In the genomic region with DNA sequence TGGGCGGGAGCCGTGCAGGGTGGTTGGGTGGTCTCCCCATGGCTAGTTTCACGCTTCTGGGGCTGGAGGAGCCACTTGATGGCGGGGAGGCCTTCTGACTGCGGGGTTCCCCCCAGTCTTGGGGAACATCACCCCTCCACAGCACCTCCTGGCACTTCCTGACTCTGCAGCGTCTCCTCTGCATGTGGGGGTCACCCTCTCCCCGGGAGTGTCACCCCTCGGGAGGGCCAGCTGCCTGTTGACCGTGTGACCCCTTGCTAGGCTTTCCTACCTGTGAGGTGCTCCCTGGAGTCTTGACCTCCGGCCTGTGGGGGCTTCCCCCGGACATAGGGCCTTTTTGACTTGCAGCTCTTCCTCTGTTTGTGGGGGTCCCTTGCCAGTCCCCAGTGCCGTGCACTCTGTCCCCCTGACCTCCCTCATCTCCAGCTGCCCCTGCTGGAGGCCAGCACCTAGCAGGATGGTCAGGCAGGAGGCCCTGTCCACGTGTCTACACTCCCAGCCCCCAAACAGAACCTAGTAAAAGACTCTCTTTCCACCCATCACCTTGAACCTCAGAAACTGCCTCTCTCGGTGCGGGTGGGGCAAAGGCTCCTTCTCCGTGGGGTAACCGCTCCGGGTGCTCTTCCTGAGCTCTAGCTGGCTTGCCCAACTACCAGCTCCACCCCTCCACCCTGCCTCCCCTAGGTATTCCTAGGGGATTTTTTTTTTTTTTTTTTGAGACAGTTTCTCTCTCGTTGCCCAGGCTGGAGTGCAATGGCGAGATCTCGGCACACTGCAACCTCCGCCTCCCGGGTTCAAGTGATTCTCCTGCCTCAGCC, we compare ENCODE assay signal across 9 cellular contexts. TPM values are rescaled to one million over a fixed set of nuclear protein-coding genes. Genes with fewer than 3 reads are reported as not detected.
DNase-seq lines count a peak whose midpoint lies in the region; ATAC-seq, FAIRE-seq and TF ChIP-seq lines count a peak whose summit lies in the region.
"Had no signal": no experiment of that assay in that cellular context is flagged by ENCODE, and none has a peak within 500 bp of the region (broad histone marks: within the 10 kb centered on the region; RNA-seq: fewer than 3 reads in every experiment).

No MANE protein-coding gene starts in this region.

- no peaks in the 10 kb centered on the region for H3K9me3 ChIP-seq in A549
- no peaks in the 10 kb centered on the region for H3K9me3 ChIP-seq in heart left ventricle
- no peaks in the 10 kb centered on the region for H3K9me3 ChIP-seq in small intestine (ENCODE audit: control insufficient read depth, low read depth)

- no peak for TF ChIP-seq RAD21 in A549 (conservative IDR thresholded peaks at IDR 0.05 in 1 of 2, IDR thresholded peaks at IDR 0.05 in 1 of 2)

- CTCF ChIA-PET in A549 (lab: Yijun Ruan, JAX): interaction anchor here (1.4 kb wide), 1 partner anchor 126 kb away, joined by 3 read pairs; no protein-coding TSS in a partner anchor

- peaks cover 10% of the 10 kb centered on the region; the same call in 2 of the 3 replicates for H3K4me1 ChIP-seq in A549
- peaks cover 0 to 48% (median 18%) of the 10 kb centered on the region in 12 donors for H3K4me1 ChIP-seq in heart left ventricle
- H3K4me1 ChIP-seq in small intestine (ENCODE audit: control insufficient read depth in 2 of 2, insufficient read depth in 1 of 2, low read depth in 1 of 2, low read length in 1 of 2): no peaks in the 10 kb centered on the region

- H3K27ac ChIP-seq in A549: peak overlapping the region; percentile 83 to 86
- peak overlapping the region in 10 of 12 donors; percentile 40 to 85 (median 69) for H3K27ac ChIP-seq in heart left ventricle
- H3K27ac ChIP-seq in small intestine (ENCODE audit: low read depth in 1 of 2, low read length in 1 of 2): peak overlapping the region in 1 of 2 donors; percentile 61

- peak overlapping the region; percentile 97 for H3K4me2 ChIP-seq in A549

- TF ChIP-seq POLR2A in A549 (IDR thresholded peaks at IDR 0.05; ENCODE audit: low read length): no peak
- TF ChIP-seq POLR2A in heart left ventricle (IDR thresholded peaks at IDR 0.05): no peak

- no peak for TF ChIP-seq EP300 in A549 (IDR thresholded peaks at IDR 0.05)

- intact Hi-C loops in heart left ventricle (cut with DNase I): loop anchor here in 5 of 10 donors (1.0 to 10.0 kb wide), 3 partner anchors 17 to 71 kb away; partner anchors contain the start of gene BRI3BP (in 1 of the 5)

- H3K36me3 ChIP-seq in heart left ventricle (no peaks in the 10 kb centered on the region), small intestine (ENCODE audit: control insufficient read depth in 2 of 2, insufficient read depth in 2 of 2, low read length in 2 of 2) (no peaks in the 10 kb centered on the region)

- FAIRE-seq in A549 (lab: Jason Lieb, UNC): no peak
- no peak for FAIRE-seq in small intestine (lab: Jason Lieb, UNC)
- FAIRE-seq: islet of Langerhans had no signal

- peaks cover 0 to 2% (median 0%) of the 10 kb centered on the region in 9 donors for H3K27me3 ChIP-seq in heart left ventricle
- H3K27me3 ChIP-seq in small intestine (ENCODE audit: control insufficient read depth in 2 of 2, insufficient read depth in 2 of 2, low read length in 2 of 2): no peaks in the 10 kb centered on the region

- ATAC-seq in A549: peak; percentile 14 to 37; a peak in 5 of 6 replicates
- peak; percentile 20 for ATAC-seq in GM21423 (IDR thresholded peaks at IDR 0.05; ENCODE audit: unreplicated experiment)
- peak; percentile 7 for ATAC-seq in SK-N-SH treated with all-trans-retinoic acid at 6 μM for 48 hours
- ATAC-seq in heart left ventricle: peak in 1 of 4 donors; percentile 8
- no peak for ATAC-seq in HG02759 (IDR thresholded peaks at IDR 0.05; ENCODE audit: unreplicated experiment)

- WGBS in A549 (ENCODE audit: missing lambda C conversion rate): 41% methylated on average over 23 of the region's 23 CpGs
- 44 to 55% (median 45%) methylated on average over 18 to 23 of the region's 23 CpGs for WGBS in heart left ventricle, 4 donors
- 27 to 36% (median 34%) methylated on average over 21 to 23 of the region's 23 CpGs for WGBS in small intestine, 3 donors

- TF ChIP-seq CTCF in A549 (IDR thresholded peaks at IDR 0.05) (no peak), heart left ventricle (IDR thresholded peaks at IDR 0.05) (no peak)

- DNase-seq in A549 (ENCODE audit: low read depth in 1 of 2, low spot score in 1 of 2) (peak in 1 of 2 experiments; percentile 28), heart left ventricle (no peak), small intestine (no peak), LoVo (ENCODE audit: low spot score) (no peak), NCI-H2081 (lab: John Stamatoyannopoulos, UW) (no peak)

- H3K4me3 ChIP-seq in A549 (peak overlapping the region; percentile 85), heart left ventricle (peak overlapping the region; percentile 45 to 97 (median 88)), small intestine (ENCODE audit: low read depth in 1 of 2, low read length in 2 of 2) (peak overlapping the region; percentile 61 to 92)

- POLR2A ChIA-PET in A549 (lab: Yijun Ruan, JAX): no interaction called here

TF ChIP-seq in A549, 52 proteins besides CTCF, POLR2A, EP300 and RAD21 (continues in another document):
- TF ChIP-seq, protein P1, sequence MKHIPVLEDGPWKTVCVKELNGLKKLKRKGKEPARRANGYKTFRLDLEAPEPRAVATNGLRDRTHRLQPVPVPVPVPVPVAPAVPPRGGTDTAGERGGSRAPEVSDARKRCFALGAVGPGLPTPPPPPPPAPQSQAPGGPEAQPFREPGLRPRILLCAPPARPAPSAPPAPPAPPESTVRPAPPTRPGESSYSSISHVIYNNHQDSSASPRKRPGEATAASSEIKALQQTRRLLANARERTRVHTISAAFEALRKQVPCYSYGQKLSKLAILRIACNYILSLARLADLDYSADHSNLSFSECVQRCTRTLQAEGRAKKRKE (CRISPR knock-in tag; IDR thresholded peaks at IDR 0.05; ENCODE audit: low read depth): no peak
- TF ChIP-seq JUN (IDR thresholded peaks at IDR 0.05) (no peak), EHMT2 (IDR thresholded peaks at IDR 0.05; ENCODE audit: low read depth) (no peak), ESRRA (IDR thresholded peaks at IDR 0.05; ENCODE audit: borderline replicate concordance, low read length) (no peak)
- TF ChIP-seq, protein P2, sequence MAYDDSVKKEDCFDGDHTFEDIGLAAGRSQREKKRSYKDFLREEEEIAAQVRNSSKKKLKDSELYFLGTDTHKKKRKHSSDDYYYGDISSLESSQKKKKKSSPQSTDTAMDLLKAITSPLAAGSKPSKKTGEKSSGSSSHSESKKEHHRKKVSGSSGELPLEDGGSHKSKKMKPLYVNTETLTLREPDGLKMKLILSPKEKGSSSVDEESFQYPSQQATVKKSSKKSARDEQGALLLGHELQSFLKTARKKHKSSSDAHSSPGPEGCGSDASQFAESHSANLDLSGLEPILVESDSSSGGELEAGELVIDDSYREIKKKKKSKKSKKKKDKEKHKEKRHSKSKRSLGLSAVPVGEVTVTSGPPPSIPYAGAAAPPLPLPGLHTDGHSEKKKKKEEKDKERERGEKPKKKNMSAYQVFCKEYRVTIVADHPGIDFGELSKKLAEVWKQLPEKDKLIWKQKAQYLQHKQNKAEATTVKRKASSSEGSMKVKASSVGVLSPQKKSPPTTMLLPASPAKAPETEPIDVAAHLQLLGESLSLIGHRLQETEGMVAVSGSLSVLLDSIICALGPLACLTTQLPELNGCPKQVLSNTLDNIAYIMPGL (CRISPR knock-in tag; IDR thresholded peaks at IDR 0.05; ENCODE audit: borderline replicate concordance): no peak

TF ChIP-seq in SK-N-SH treated with all-trans-retinoic acid at 6 μM for 48 hours, 23 proteins besides CTCF, POLR2A, EP300 and RAD21 (continues in another document):
- TF ChIP-seq, protein P3, sequence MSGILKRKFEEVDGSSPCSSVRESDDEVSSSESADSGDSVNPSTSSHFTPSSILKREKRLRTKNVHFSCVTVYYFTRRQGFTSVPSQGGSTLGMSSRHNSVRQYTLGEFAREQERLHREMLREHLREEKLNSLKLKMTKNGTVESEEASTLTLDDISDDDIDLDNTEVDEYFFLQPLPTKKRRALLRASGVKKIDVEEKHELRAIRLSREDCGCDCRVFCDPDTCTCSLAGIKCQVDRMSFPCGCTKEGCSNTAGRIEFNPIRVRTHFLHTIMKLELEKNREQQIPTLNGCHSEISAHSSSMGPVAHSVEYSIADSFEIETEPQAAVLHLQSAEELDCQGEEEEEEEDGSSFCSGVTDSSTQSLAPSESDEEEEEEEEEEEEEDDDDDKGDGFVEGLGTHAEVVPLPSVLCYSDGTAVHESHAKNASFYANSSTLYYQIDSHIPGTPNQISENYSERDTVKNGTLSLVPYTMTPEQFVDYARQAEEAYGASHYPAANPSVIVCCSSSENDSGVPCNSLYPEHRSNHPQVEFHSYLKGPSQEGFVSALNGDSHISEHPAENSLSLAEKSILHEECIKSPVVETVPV (CRISPR knock-in tag; IDR thresholded peaks at IDR 0.05): no peak
- TF ChIP-seq OSR1 (CRISPR knock-in tag; IDR thresholded peaks at IDR 0.05) (no peak), CSDC2 (CRISPR knock-in tag; IDR thresholded peaks at IDR 0.05) (no peak), TOX (CRISPR knock-in tag; IDR thresholded peaks at IDR 0.05; ENCODE audit: borderline replicate concordance) (no peak), POU6F1 (CRISPR knock-in tag; IDR thresholded peaks at IDR 0.05; ENCODE audit: borderline replicate concordance, low read depth) (no peak), ZC3H10 (CRISPR knock-in tag; IDR thresholded peaks at IDR 0.05) (no peak), ISL1 (CRISPR knock-in tag; IDR thresholded peaks at IDR 0.05) (no peak), RARB (CRISPR knock-in tag; IDR thresholded peaks at IDR 0.05) (no peak), ESRRG (CRISPR knock-in tag; IDR thresholded peaks at IDR 0.05) (no peak)

RNA-seq across cellular contexts. Expression of gene AACS, which starts 0.7 kb away (rescaled TPM):
- polyA plus RNA-seq in A549 (2011; rRNA removed): 18.6 and 19.3 TPM in 2 replicates
- polyA plus RNA-seq in A549 (2012; cell fraction: cytosol; rRNA removed): 16.4 and 18.1 TPM in 2 replicates
- polyA plus RNA-seq in A549 (2012; cell fraction: nucleus; rRNA removed): 40.4 and 45.8 TPM in 2 replicates
- polyA plus RNA-seq in A549 (2017; fragmentation: RNase III; extraction: RNeasy Plus Mini Kit Qiagen cat#74134 plus additional on column Dnase treatment): 17.2 to 20.5 TPM (median 20.4 TPM) in 3 replicates
- polyA minus RNA-seq in A549 (2011; rRNA and poly(A)+ RNA removed): 22.1 and 30.9 TPM in 2 replicates
- total RNA-seq in heart left ventricle: 10 to 100 TPM; 10.2 to 19.3 (median 12.4) TPM
- 10 to 100 TPM in 1 of 2 donors, 1 to 10 TPM in 1; 7.4 to 13.9 TPM for polyA plus RNA-seq in heart left ventricle
- 10 to 100 TPM; 21.1 to 35.9 (median 23.7) TPM for polyA plus RNA-seq in small intestine
